12 cellular contexts compared by ENCODE assay signal in the genomic region with DNA sequence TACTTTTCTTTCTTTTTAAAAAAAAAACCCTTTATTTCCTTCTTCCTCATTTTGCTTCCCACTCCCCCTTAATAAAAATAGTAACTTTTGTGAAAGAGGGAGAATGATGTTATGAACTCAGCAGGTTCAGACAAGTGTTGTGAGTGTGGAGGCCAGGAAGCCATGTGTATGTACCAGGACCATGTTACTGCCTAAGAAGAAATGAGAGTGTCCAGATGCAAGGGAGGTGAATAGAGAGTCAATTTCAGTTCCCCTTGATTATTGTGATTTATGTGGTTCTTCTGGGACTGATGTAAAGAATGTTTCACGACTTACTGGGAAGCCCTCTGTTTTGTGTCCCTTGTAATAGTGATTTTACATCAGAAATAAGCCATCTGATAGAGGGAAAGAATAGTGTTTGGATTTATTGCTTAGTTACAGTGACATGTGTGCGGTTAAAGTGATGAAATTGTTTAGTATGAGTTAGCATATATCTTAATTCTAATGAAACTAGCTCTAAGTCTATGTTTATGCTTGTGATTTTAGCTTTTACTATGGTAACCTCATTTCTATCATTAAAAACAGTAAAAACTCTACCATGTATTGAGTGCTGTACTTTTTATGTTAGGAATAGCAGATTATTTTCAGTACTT. TPM values are rescaled to one million over a fixed set of nuclear protein-coding genes. Genes with fewer than 3 reads are reported as not detected.
DNase-seq lines count a peak whose midpoint lies in the region; ATAC-seq and TF ChIP-seq lines count a peak whose summit lies in the region.
"Had no signal": no experiment of that assay in that cellular context is flagged by ENCODE, and none has a peak within 500 bp of the region (broad histone marks: within the 10 kb centered on the region; RNA-seq: fewer than 3 reads in every experiment).

No MANE protein-coding gene starts in this region.

- H3K4me1 Mint-ChIP-seq in activated T-helper 17 cell treated with anti-CD3 and anti-CD28 coated beads, Interleukin-2, amount 50 U/mL, for 72 hours, result peaks cover 26% of the 10 kb centered on the region

- H3K27me3 ChIP-seq in neutrophil, result no peaks in the 10 kb centered on the region

- no peak for DNase-seq in Ammon's horn (ENCODE audit: low spot score)
- DNase-seq in midbrain (lab: John Stamatoyannopoulos, UW), result no peak
- DNase-seq: NCI-H526, substantia nigra had no signal

- H3K4me3 Mint-ChIP-seq in activated T-helper 17 cell treated with anti-CD3 and anti-CD28 coated beads, Interleukin-2, amount 50 U/mL, for 72 hours, result no peak overlapping the region
- H3K4me3 Mint-ChIP-seq: activated naive CD4-positive, alpha-beta T cell treated with anti-CD3 and anti-CD28 coated beads, Interleukin-2, amount 50 U/mL, for 24 hours had no signal

- peak; percentile 43 for ATAC-seq in GM18519 (IDR thresholded peaks at IDR 0.05; ENCODE audit: low FRiP score, unreplicated experiment)
- ATAC-seq in HG02763 (IDR thresholded peaks at IDR 0.05; ENCODE audit: unreplicated experiment), result peak; percentile 43
- ATAC-seq in activated T-helper 17 cell treated with anti-CD3 and anti-CD28 coated beads, Interleukin-2, amount 50 U/mL, for 72 hours (replicated peaks), result no peak
- ATAC-seq in HG02588 (IDR thresholded peaks at IDR 0.05; ENCODE audit: unreplicated experiment), result no peak
- ATAC-seq: esophagus mucosa had no signal

- peaks cover 10% of the 10 kb centered on the region for H3K36me3 Mint-ChIP-seq in activated T-helper 17 cell treated with anti-CD3 and anti-CD28 coated beads, Interleukin-2, amount 50 U/mL, for 72 hours (ENCODE audit: low read depth)

- H3K27me3 Mint-ChIP-seq in activated T-helper 17 cell treated with anti-CD3 and anti-CD28 coated beads, Interleukin-2, amount 50 U/mL, for 72 hours, result no peaks in the 10 kb centered on the region
- H3K27me3 Mint-ChIP-seq: activated naive CD4-positive, alpha-beta T cell treated with anti-CD3 and anti-CD28 coated beads, Interleukin-2, amount 50 U/mL, for 24 hours had no signal

- no peaks in the 10 kb centered on the region for H3K9me3 Mint-ChIP-seq in activated T-helper 17 cell treated with anti-CD3 and anti-CD28 coated beads, Interleukin-2, amount 50 U/mL, for 72 hours
- H3K9me3 Mint-ChIP-seq: activated naive CD4-positive, alpha-beta T cell treated with anti-CD3 and anti-CD28 coated beads, Interleukin-2, amount 50 U/mL, for 24 hours had no signal

- peak overlapping the region; percentile 75 for H3K27ac ChIP-seq in neutrophil

- no peaks in the 10 kb centered on the region for H3K36me3 ChIP-seq in neutrophil

- peaks cover 24 to 32% of the 10 kb centered on the region in 2 experiments for H3K4me1 ChIP-seq in neutrophil (ENCODE audit: control insufficient read depth in 1 of 2, insufficient read depth in 1 of 2, low read depth in 1 of 2, low read length in 1 of 2)

- no peaks in the 10 kb centered on the region for H3K9me3 ChIP-seq in neutrophil

- peak overlapping the region; percentile 22 for H3K27ac Mint-ChIP-seq in activated T-helper 17 cell treated with anti-CD3 and anti-CD28 coated beads, Interleukin-2, amount 50 U/mL, for 72 hours
- H3K27ac Mint-ChIP-seq: activated naive CD4-positive, alpha-beta T cell treated with anti-CD3 and anti-CD28 coated beads, Interleukin-2, amount 50 U/mL, for 24 hours had no signal

- no peak overlapping the region for H3K4me3 ChIP-seq in neutrophil (ENCODE audit: low read depth in 1 of 2, low read length in 1 of 2)
- H3K4me3 ChIP-seq: lung had no signal

- TF ChIP-seq CTCF in neutrophil (IDR thresholded peaks at IDR 0.05), result no peak

RNA-seq across cellular contexts. Expression of gene FBXO34, which starts 32.5 kb away (rescaled TPM):
- total RNA-seq in activated T-helper 17 cell treated with anti-CD3 and anti-CD28 coated beads, Interleukin-2, amount 50 U/mL, for 72 hours, result 10 to 100 TPM; 16.3 to 30.1 TPM

Comparison
In these comparisons a context has a peak if more than half of its experiments do, and no peak if none do; other contexts are left out.
1. ATAC-seq: peak in GM18519 (single experiment) and HG02763 (single experiment); none in activated T-helper 17 cell treated with anti-CD3 and anti-CD28 coated beads, Interleukin-2, amount 50 U/mL, for 72 hours (single experiment) and HG02588 (single experiment).